Comparison of ENCODE assay signal across 2 cellular contexts in genomic region chr11:33947918-33948317, GRCh38. TPM values are rescaled to one million over a fixed set of nuclear protein-coding genes. Genes with fewer than 3 reads are reported as not detected.
"Had no signal": no experiment of that assay in that cellular context is flagged by ENCODE, and none has a peak within 500 bp of the region (broad histone marks: within the 10 kb centered on the region; RNA-seq: fewer than 3 reads in every experiment).

No MANE protein-coding gene starts in this region.

RNA-seq across cellular contexts. Expression of gene LMO2, which starts 56.0 kb away (rescaled TPM):
- total RNA-seq: HepG2, IMR-90 had no signal
- polyA plus RNA-seq: HepG2, IMR-90 had no signal
